Comparison of ENCODE assay signal across 8 cellular contexts in genomic region chr4:53748328-53748772, GRCh38.
DNase-seq lines count a peak whose midpoint lies in the region; ATAC-seq and TF ChIP-seq lines count a peak whose summit lies in the region.

No MANE protein-coding gene starts in this region.

- H3K36me3 Mint-ChIP-seq in T-helper 17 cell (ENCODE audit: low read depth) (no peaks in the 10 kb centered on the region), HFFc6 (ENCODE audit: low read depth) (no peaks in the 10 kb centered on the region)

- DNase-seq in GM13976 (ENCODE audit: low spot score) (peak; percentile 45), T-helper 17 cell (no peak), HT-29 (ENCODE audit: low spot score) (no peak), NCI-H1092 treated with DMSO at 0.1 percent for 48 hours (lab: John Stamatoyannopoulos, UW) (no peak), Right ventricle myocardium superior (no peak), HFFc6 (no peak)

- H3K4me1 Mint-ChIP-seq in T-helper 17 cell (no peaks in the 10 kb centered on the region), HFFc6 (ENCODE audit: low read depth) (peaks cover 5% of the 10 kb centered on the region; the same call in 1 of the 2 replicates)

- H3K4me3 Mint-ChIP-seq in T-helper 17 cell (no peak overlapping the region), HFFc6 (no peak overlapping the region)

- TF ChIP-seq CTCF in GM13976 (IDR thresholded peaks at IDR 0.05; ENCODE audit: borderline replicate concordance, control extremely low read depth, extremely low read depth, insufficient read depth, missing control alignments) (no peak), HFFc6 (IDR thresholded peaks at IDR 0.05) (no peak)

- H3K27me3 Mint-ChIP-seq in T-helper 17 cell (peaks cover 37% of the 10 kb centered on the region), HFFc6 (ENCODE audit: insufficient read depth) (no peaks in the 10 kb centered on the region; the same call in 1 of the 2 replicates)

- no peaks in the 10 kb centered on the region for H3K9me3 ChIP-seq in T-helper 17 cell (ENCODE audit: control insufficient read depth, low read length, poor library complexity, severe bottlenecking)

- intact Hi-C loops in Right ventricle myocardium superior (cut with DNase I): no loop called here

- in situ Hi-C loops in GM13976 (cut with MboI; ENCODE audit: low sequenced_read_pairs, unreplicated experiment): no loop called here

- peak; percentile 96 for ATAC-seq in GM21381 (IDR thresholded peaks at IDR 0.05; ENCODE audit: unreplicated experiment)
- ATAC-seq in HG03139 (IDR thresholded peaks at IDR 0.05; ENCODE audit: unreplicated experiment): peak; percentile 96
- ATAC-seq in T-helper 17 cell: peak; percentile 40
- ATAC-seq in Right ventricle myocardium superior (ENCODE audit: poor library complexity): no peak

- H3K27ac Mint-ChIP-seq in T-helper 17 cell (no peak overlapping the region), HFFc6 (no peak overlapping the region)

- H3K9me3 Mint-ChIP-seq in HFFc6: no peaks in the 10 kb centered on the region
